Comparison of ENCODE assay signal across 8 cellular contexts in the genomic region with DNA sequence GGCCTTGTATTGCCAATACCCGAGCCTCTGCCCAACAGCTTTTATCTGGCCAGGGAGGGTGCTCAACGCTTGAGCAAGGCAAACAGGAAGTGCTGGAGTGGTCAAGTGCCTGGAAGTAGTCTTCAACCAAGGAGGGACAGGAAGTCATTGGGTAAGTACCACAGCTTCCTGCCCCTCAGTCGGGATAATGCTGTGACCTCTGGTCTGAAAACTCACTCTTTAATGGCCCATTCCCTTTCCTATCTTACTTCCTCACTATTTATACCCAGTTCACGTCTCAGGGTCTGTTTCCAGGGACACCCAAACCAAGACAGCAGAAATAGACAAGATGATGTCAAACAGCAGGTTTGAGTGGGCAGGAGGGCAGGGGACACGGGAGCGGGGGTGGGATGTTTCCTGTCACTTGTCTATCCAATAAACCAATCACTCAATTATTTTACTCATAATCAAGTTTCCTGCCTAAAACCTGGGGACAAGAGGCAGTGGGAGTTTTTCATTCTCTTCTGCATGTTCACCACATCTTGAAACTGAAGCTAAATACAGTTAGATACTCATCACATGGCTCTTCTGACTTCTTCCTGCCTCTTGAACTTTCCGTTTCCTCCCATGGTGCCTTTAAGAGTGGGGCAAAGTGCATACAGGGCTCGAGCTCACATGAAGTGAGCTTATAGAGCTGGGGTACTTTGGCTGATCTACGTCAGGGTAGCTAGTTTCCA.
DNase-seq lines count a peak whose midpoint lies in the region; ATAC-seq and TF ChIP-seq lines count a peak whose summit lies in the region.

No MANE protein-coding gene starts in this region.

- peaks cover 8% of the 10 kb centered on the region for H3K4me1 Mint-ChIP-seq in activated T-helper 17 cell treated with anti-CD3 and anti-CD28 coated beads, Interleukin-2, amount 50 U/mL, for 72 hours

- H3K27me3 ChIP-seq in BLaER1 (no peaks in the 10 kb centered on the region), aorta (ENCODE audit: control insufficient read depth in 1 of 2, insufficient read depth in 2 of 2, low read length in 1 of 2) (no peaks in the 10 kb centered on the region)

- H3K4me3 Mint-ChIP-seq in activated T-helper 17 cell treated with anti-CD3 and anti-CD28 coated beads, Interleukin-2, amount 50 U/mL, for 72 hours: peak overlapping the region; percentile 74

- TF ChIP-seq CTCF in GM20000 (IDR thresholded peaks at IDR 0.05; ENCODE audit: extremely low read depth, missing control alignments): no peak

- H3K4me1 ChIP-seq in BLaER1 (peaks cover 38% of the 10 kb centered on the region), aorta (ENCODE audit: control insufficient read depth in 1 of 2, insufficient read depth in 2 of 2, low read length in 2 of 2) (no peaks in the 10 kb centered on the region)

- no peaks in the 10 kb centered on the region for H3K9me3 Mint-ChIP-seq in activated T-helper 17 cell treated with anti-CD3 and anti-CD28 coated beads, Interleukin-2, amount 50 U/mL, for 72 hours

- no peaks in the 10 kb centered on the region for H3K36me3 Mint-ChIP-seq in activated T-helper 17 cell treated with anti-CD3 and anti-CD28 coated beads, Interleukin-2, amount 50 U/mL, for 72 hours (ENCODE audit: low read depth)

- H3K27me3 Mint-ChIP-seq in activated T-helper 17 cell treated with anti-CD3 and anti-CD28 coated beads, Interleukin-2, amount 50 U/mL, for 72 hours: no peaks in the 10 kb centered on the region

- H3K4me2 ChIP-seq in BLaER1: peak overlapping the region; percentile 68

- in situ Hi-C loops in KBM-7 (cut with MboI; ENCODE audit: low pct_unique_long_range_greater_than_20kb, low sequenced_read_pairs): no loop called here

- ATAC-seq in activated T-helper 17 cell treated with anti-CD3 and anti-CD28 coated beads, Interleukin-2, amount 50 U/mL, for 72 hours (replicated peaks): peak; percentile 94
- ATAC-seq in aorta (ENCODE audit: low FRiP score): peak; percentile 48
- no peak for ATAC-seq in HG02840 (IDR thresholded peaks at IDR 0.05; ENCODE audit: low FRiP score, unreplicated experiment)

- peaks cover 11% of the 10 kb centered on the region for H3K9me3 ChIP-seq in BLaER1
- no peaks in the 10 kb centered on the region for H3K9me3 ChIP-seq in aorta (ENCODE audit: control insufficient read depth, low read length)

- intact Hi-C loops in aorta (cut with DNase I): no loop called here

- no peaks in the 10 kb centered on the region for H3K36me3 ChIP-seq in BLaER1
- H3K36me3 ChIP-seq in aorta (ENCODE audit: control insufficient read depth in 1 of 2, insufficient read depth in 2 of 2, low read length in 1 of 2): no peaks in the 10 kb centered on the region

- peak overlapping the region; percentile 71 for H3K27ac ChIP-seq in BLaER1
- no peak overlapping the region for H3K27ac ChIP-seq in aorta (ENCODE audit: low read depth in 1 of 2, low read length in 2 of 2)

- 73 to 74% methylated on average over 9 of the region's 9 CpGs for WGBS in aorta, 2 donors

- H3K27ac Mint-ChIP-seq in activated T-helper 17 cell treated with anti-CD3 and anti-CD28 coated beads, Interleukin-2, amount 50 U/mL, for 72 hours: peak overlapping the region; percentile 91

- DNase-seq in GM20000 (ENCODE audit: low spot score) (peak; percentile 61), KBM-7 (peak; percentile 81), midbrain (lab: John Stamatoyannopoulos, UW) (peak; percentile 22), aorta (peak in 1 of 2 donors; percentile 75), superior temporal gyrus (ENCODE audit: extremely low spot score) (no peak)

- no peaks in the 10 kb centered on the region for H4K20me1 ChIP-seq in BLaER1

- H3K9ac ChIP-seq in BLaER1: no peak overlapping the region

- H3K4me3 ChIP-seq in BLaER1 (peak overlapping the region; percentile 28; the same call in 1 of the 2 replicates), aorta (ENCODE audit: low read length in 2 of 2) (no peak overlapping the region)
